1 cellular context compared by ENCODE assay signal in the genomic region with DNA sequence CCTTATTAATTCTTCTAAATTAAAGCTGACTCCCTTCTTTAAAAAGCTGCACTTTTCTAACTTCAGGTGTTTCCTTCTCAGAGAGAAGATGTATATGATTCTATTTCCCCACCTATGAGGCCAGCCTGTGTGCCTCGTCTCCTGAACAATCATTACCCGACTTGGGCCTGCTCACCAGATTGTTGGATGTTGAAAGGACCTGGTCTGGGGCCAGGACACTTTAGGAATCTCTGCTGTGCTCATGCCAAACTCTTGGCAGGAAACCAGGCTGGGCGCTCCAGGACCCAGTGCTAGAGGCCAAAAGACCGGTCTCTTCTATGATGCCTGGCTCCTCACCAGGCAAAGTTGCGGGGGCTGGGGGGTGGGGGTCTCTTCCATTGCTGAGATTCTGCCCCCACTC.
TF ChIP-seq lines count a peak whose summit lies in the region.

No MANE protein-coding gene starts in this region.

TF ChIP-seq in WTC11, 78 proteins besides CTCF, POLR2A, EP300 and RAD21 (continued from another document):
- TF ChIP-seq, protein P1, sequence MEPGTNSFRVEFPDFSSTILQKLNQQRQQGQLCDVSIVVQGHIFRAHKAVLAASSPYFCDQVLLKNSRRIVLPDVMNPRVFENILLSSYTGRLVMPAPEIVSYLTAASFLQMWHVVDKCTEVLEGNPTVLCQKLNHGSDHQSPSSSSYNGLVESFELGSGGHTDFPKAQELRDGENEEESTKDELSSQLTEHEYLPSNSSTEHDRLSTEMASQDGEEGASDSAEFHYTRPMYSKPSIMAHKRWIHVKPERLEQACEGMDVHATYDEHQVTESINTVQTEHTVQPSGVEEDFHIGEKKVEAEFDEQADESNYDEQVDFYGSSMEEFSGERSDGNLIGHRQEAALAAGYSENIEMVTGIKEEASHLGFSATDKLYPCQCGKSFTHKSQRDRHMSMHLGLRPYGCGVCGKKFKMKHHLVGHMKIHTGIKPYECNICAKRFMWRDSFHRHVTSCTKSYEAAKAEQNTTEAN (CRISPR knock-in tag; IDR thresholded peaks at IDR 0.05), result no peak
- no peak for TF ChIP-seq ZNF317 (CRISPR knock-in tag; IDR thresholded peaks at IDR 0.05; ENCODE audit: borderline replicate concordance, low read depth)
